ENCODE assay signal across 6 cellular contexts in genomic region chr5:16156152-16156551, GRCh38. TPM values are rescaled to one million over a fixed set of nuclear protein-coding genes. Genes with fewer than 3 reads are reported as not detected.
"Had no signal": no experiment of that assay in that cellular context is flagged by ENCODE, and none has a peak within 500 bp of the region (broad histone marks: within the 10 kb centered on the region; RNA-seq: fewer than 3 reads in every experiment).

No MANE protein-coding gene starts in this region.

- H3K4me3 ChIP-seq: GM23338, K562 had no signal

- DNase-seq: H9, HCEC 1CT, IMR-90 had no signal

- ATAC-seq: GM23338, K562 had no signal

RNA-seq across cellular contexts. Expression of gene MARCHF11, which starts 23.4 kb away (rescaled TPM):
- total RNA-seq: HT-29, IMR-90, K562 had no signal
- polyA plus RNA-seq: IMR-90, K562 had no signal
